ENCODE assay signal across 1 cellular context in the genomic region with DNA sequence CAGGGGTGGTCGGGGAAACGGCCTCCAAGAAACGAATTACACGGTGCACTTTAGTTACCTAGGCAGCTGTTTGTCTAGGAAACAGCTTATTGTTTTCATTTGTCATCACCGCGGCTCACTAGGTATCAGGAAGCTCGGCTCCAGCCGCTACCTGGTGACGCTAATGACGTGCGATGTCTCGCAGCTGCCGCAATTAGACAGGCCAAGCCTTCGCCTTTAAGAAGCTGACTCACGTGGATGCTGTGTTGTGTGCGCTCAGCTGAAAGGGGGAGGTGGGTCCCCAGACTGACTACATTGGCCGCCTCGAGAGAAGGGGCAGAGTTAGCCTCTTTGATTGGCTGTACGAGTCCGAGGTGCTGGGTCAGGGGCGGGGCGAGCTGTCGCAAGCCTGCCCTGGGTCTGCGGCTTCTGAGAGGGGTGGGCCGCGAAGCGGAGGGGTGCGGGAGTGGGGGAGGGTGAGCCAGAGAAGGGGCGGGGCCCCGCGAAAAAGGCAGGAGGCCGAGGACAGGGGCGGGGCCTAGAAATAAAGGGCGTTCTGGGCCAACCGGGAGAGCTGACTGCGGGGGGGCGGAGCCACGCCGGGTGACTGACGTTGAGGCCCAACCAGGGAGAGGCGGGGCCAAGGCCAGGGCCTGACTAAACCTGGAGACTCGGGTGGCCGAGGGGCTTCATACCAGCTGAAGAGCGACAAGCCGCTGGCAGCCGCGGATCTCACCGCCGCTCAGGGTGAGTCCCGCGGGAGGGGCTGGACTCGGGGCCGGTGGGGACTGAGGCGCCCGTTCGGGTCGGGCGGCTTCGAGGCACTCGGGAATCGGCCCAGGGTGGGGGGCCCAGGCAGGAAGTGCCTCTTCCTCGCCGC.
TF ChIP-seq lines count a peak whose summit lies in the region.

A gene (plus strand): TSS at position 671 of the 859 bp plus-strand sequence. CDS start 9,645 bp downstream, outside the sequence.

TF ChIP-seq in GM12878, 131 proteins besides CTCF, POLR2A, EP300 and RAD21 (continued from another document and continues in another):
- TF ChIP-seq, protein P1, sequence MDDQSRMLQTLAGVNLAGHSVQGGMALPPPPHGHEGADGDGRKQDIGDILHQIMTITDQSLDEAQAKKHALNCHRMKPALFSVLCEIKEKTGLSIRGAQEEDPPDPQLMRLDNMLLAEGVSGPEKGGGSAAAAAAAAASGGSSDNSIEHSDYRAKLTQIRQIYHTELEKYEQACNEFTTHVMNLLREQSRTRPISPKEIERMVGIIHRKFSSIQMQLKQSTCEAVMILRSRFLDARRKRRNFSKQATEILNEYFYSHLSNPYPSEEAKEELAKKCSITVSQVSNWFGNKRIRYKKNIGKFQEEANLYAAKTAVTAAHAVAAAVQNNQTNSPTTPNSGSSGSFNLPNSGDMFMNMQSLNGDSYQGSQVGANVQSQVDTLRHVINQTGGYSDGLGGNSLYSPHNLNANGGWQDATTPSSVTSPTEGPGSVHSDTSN (IDR thresholded peaks at IDR 0.05; ENCODE audit: insufficient replicate concordance, low read depth, low read length): peak; percentile 89
- TF ChIP-seq IKZF1 (conservative IDR thresholded peaks at IDR 0.05) (peak; percentile 30; the same call in 1 of the 2 replicates), NFIC (IDR thresholded peaks at IDR 0.05; ENCODE audit: low read depth, low read length) (no peak), BACH1 (IDR thresholded peaks at IDR 0.05; ENCODE audit: borderline replicate concordance) (peak; percentile 24; the same call in 1 of the 2 replicates), POU2F2 (IDR thresholded peaks at IDR 0.05; ENCODE audit: borderline replicate concordance, low read depth, low read length) (no peak), RAD51 (IDR thresholded peaks at IDR 0.05) (peak; percentile 76), FOXM1 (IDR thresholded peaks at IDR 0.05; ENCODE audit: low read depth, low read length) (no peak), CBX5 (IDR thresholded peaks at IDR 0.05; ENCODE audit: low read depth) (no peak), TCF3 (IDR thresholded peaks at IDR 0.05; ENCODE audit: borderline replicate concordance, insufficient read depth, low read depth, low read length) (peak; percentile 54; the same call in 1 of the 2 replicates), CBFB (IDR thresholded peaks at IDR 0.05; ENCODE audit: low read depth) (no peak; the same call in 1 of the 2 replicates), RCOR1 (conservative IDR thresholded peaks at IDR 0.05; ENCODE audit: low read depth, low read length) (no peak), GATAD2B (conservative IDR thresholded peaks at IDR 0.05; ENCODE audit: low read depth) (no peak), BRCA1 (IDR thresholded peaks at IDR 0.05; ENCODE audit: low read depth, low read length) (no peak), WRNIP1 (IDR thresholded peaks at IDR 0.05; ENCODE audit: borderline replicate concordance, low read depth, low read length) (no peak), YY1 (IDR thresholded peaks at IDR 0.05; ENCODE audit: low read depth, low read length) (no peak), SIN3A (IDR thresholded peaks at IDR 0.05; ENCODE audit: low read depth, low read length) (peak; percentile 89), RFX5 (IDR thresholded peaks at IDR 0.05; ENCODE audit: low read depth, low read length) (peak; percentile 81), NFYA (IDR thresholded peaks at IDR 0.05; ENCODE audit: borderline replicate concordance, low read depth, low read length) (no peak; the same call in 1 of the 2 replicates), CEBPB (IDR thresholded peaks at IDR 0.05; ENCODE audit: borderline replicate concordance in 1 of 2, low read depth in 2 of 2, low read length in 2 of 2) (no peak), ZNF622 (IDR thresholded peaks at IDR 0.05) (no peak), MXI1 (IDR thresholded peaks at IDR 0.05; ENCODE audit: low read depth, low read length) (peak; percentile 82; the same call in 1 of the 2 replicates), HDAC2 (IDR thresholded peaks at IDR 0.05) (no peak), LARP7 (IDR thresholded peaks at IDR 0.05) (no peak; the same call in 1 of the 2 replicates), CBX3 (IDR thresholded peaks at IDR 0.05; ENCODE audit: borderline replicate concordance, low read depth) (no peak), HDGF (IDR thresholded peaks at IDR 0.05) (peak; percentile 98), RBBP5 (conservative IDR thresholded peaks at IDR 0.05) (no peak), STAT1 (conservative IDR thresholded peaks at IDR 0.05) (no peak), MYB (IDR thresholded peaks at IDR 0.05; ENCODE audit: borderline replicate concordance, low read depth, low read length) (no peak), SP1 (IDR thresholded peaks at IDR 0.05; ENCODE audit: low read depth, low read length) (peak; percentile 93), SMAD5 (IDR thresholded peaks at IDR 0.05; ENCODE audit: low read depth) (no peak), IRF4 (IDR thresholded peaks at IDR 0.05; ENCODE audit: low read depth, low read length) (no peak), SUZ12 (IDR thresholded peaks at IDR 0.05; ENCODE audit: unreplicated experiment) (no peak), SREBF2 (IDR thresholded peaks at IDR 0.05; ENCODE audit: low read length) (no peak), EGR1 (IDR thresholded peaks at IDR 0.05; ENCODE audit: borderline replicate concordance in 1 of 2, low read depth in 2 of 2, low read length in 2 of 2) (0 out of 3 replicates have a peak, but pooled peaks of 1 of the 2 experiments have one; percentile 4)
- TF ChIP-seq, protein P2, sequence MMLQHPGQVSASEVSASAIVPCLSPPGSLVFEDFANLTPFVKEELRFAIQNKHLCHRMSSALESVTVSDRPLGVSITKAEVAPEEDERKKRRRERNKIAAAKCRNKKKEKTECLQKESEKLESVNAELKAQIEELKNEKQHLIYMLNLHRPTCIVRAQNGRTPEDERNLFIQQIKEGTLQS (IDR thresholded peaks at IDR 0.05; ENCODE audit: borderline replicate concordance, extremely low read depth, low read depth, low read length): no peak
- TF ChIP-seq, protein P3, sequence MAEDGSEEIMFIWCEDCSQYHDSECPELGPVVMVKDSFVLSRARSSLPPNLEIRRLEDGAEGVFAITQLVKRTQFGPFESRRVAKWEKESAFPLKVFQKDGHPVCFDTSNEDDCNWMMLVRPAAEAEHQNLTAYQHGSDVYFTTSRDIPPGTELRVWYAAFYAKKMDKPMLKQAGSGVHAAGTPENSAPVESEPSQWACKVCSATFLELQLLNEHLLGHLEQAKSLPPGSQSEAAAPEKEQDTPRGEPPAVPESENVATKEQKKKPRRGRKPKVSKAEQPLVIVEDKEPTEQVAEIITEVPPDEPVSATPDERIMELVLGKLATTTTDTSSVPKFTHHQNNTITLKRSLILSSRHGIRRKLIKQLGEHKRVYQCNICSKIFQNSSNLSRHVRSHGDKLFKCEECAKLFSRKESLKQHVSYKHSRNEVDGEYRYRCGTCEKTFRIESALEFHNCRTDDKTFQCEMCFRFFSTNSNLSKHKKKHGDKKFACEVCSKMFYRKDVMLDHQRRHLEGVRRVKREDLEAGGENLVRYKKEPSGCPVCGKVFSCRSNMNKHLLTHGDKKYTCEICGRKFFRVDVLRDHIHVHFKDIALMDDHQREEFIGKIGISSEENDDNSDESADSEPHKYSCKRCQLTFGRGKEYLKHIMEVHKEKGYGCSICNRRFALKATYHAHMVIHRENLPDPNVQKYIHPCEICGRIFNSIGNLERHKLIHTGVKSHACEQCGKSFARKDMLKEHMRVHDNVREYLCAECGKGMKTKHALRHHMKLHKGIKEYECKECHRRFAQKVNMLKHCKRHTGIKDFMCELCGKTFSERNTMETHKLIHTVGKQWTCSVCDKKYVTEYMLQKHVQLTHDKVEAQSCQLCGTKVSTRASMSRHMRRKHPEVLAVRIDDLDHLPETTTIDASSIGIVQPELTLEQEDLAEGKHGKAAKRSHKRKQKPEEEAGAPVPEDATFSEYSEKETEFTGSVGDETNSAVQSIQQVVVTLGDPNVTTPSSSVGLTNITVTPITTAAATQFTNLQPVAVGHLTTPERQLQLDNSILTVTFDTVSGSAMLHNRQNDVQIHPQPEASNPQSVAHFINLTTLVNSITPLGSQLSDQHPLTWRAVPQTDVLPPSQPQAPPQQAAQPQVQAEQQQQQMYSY (CRISPR knock-in tag; IDR thresholded peaks at IDR 0.05): no peak
- TF ChIP-seq, protein P4, sequence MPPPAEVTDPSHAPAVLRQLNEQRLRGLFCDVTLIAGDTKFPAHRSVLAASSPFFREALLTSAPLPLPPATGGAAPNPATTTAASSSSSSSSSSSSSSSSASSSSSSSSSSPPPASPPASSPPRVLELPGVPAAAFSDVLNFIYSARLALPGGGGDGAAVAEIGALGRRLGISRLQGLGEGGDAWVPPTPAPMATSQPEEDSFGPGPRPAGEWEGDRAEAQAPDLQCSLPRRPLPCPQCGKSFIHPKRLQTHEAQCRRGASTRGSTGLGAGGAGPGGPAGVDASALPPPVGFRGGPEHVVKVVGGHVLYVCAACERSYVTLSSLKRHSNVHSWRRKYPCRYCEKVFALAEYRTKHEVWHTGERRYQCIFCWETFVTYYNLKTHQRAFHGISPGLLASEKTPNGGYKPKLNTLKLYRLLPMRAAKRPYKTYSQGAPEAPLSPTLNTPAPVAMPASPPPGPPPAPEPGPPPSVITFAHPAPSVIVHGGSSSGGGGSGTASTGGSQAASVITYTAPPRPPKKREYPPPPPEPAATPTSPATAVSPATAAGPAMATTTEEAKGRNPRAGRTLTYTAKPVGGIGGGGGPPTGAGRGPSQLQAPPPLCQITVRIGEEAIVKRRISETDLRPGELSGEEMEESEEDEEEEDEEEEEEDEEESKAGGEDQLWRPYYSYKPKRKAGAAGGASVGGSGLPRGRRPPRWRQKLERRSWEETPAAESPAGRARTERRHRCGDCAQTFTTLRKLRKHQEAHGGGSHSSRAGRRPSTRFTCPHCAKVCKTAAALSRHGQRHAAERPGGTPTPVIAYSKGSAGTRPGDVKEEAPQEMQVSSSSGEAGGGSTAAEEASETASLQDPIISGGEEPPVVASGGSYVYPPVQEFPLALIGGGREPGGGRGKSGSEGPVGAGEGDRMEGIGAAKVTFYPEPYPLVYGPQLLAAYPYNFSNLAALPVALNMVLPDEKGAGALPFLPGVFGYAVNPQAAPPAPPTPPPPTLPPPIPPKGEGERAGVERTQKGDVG (CRISPR knock-in tag; IDR thresholded peaks at IDR 0.05): no peak
- TF ChIP-seq, protein P5, sequence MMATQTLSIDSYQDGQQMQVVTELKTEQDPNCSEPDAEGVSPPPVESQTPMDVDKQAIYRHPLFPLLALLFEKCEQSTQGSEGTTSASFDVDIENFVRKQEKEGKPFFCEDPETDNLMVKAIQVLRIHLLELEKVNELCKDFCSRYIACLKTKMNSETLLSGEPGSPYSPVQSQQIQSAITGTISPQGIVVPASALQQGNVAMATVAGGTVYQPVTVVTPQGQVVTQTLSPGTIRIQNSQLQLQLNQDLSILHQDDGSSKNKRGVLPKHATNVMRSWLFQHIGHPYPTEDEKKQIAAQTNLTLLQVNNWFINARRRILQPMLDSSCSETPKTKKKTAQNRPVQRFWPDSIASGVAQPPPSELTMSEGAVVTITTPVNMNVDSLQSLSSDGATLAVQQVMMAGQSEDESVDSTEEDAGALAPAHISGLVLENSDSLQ (IDR thresholded peaks at IDR 0.05): peak; percentile 96
- TF ChIP-seq, protein P6, sequence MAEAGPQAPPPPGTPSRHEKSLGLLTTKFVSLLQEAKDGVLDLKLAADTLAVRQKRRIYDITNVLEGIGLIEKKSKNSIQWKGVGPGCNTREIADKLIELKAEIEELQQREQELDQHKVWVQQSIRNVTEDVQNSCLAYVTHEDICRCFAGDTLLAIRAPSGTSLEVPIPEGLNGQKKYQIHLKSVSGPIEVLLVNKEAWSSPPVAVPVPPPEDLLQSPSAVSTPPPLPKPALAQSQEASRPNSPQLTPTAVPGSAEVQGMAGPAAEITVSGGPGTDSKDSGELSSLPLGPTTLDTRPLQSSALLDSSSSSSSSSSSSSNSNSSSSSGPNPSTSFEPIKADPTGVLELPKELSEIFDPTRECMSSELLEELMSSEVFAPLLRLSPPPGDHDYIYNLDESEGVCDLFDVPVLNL (IDR thresholded peaks at IDR 0.05; ENCODE audit: low read depth, low read length): no peak
- TF ChIP-seq, protein P7, sequence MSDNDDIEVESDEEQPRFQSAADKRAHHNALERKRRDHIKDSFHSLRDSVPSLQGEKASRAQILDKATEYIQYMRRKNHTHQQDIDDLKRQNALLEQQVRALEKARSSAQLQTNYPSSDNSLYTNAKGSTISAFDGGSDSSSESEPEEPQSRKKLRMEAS (IDR thresholded peaks at IDR 0.05; ENCODE audit: low read depth, low read length): peak; percentile 83
- TF ChIP-seq, protein P8, sequence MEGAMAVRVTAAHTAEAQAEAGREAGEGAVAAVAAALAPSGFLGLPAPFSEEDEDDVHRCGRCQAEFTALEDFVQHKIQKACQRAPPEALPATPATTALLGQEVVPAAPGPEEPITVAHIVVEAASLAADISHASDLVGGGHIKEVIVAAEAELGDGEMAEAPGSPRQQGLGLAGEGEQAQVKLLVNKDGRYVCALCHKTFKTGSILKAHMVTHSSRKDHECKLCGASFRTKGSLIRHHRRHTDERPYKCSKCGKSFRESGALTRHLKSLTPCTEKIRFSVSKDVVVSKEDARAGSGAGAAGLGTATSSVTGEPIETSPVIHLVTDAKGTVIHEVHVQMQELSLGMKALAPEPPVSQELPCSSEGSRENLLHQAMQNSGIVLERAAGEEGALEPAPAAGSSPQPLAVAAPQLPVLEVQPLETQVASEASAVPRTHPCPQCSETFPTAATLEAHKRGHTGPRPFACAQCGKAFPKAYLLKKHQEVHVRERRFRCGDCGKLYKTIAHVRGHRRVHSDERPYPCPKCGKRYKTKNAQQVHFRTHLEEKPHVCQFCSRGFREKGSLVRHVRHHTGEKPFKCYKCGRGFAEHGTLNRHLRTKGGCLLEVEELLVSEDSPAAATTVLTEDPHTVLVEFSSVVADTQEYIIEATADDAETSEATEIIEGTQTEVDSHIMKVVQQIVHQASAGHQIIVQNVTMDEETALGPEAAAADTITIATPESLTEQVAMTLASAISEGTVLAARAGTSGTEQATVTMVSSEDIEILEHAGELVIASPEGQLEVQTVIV (IDR thresholded peaks at IDR 0.05; ENCODE audit: borderline replicate concordance, partially characterized antibody): peak; percentile 76
- TF ChIP-seq, protein P9, sequence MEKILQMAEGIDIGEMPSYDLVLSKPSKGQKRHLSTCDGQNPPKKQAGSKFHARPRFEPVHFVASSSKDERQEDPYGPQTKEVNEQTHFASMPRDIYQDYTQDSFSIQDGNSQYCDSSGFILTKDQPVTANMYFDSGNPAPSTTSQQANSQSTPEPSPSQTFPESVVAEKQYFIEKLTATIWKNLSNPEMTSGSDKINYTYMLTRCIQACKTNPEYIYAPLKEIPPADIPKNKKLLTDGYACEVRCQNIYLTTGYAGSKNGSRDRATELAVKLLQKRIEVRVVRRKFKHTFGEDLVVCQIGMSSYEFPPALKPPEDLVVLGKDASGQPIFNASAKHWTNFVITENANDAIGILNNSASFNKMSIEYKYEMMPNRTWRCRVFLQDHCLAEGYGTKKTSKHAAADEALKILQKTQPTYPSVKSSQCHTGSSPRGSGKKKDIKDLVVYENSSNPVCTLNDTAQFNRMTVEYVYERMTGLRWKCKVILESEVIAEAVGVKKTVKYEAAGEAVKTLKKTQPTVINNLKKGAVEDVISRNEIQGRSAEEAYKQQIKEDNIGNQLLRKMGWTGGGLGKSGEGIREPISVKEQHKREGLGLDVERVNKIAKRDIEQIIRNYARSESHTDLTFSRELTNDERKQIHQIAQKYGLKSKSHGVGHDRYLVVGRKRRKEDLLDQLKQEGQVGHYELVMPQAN (conservative IDR thresholded peaks at IDR 0.05): peak; percentile 70
- TF ChIP-seq, protein P10, sequence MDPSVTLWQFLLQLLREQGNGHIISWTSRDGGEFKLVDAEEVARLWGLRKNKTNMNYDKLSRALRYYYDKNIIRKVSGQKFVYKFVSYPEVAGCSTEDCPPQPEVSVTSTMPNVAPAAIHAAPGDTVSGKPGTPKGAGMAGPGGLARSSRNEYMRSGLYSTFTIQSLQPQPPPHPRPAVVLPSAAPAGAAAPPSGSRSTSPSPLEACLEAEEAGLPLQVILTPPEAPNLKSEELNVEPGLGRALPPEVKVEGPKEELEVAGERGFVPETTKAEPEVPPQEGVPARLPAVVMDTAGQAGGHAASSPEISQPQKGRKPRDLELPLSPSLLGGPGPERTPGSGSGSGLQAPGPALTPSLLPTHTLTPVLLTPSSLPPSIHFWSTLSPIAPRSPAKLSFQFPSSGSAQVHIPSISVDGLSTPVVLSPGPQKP (IDR thresholded peaks at IDR 0.05; ENCODE audit: low read depth, low read length): no peak
